ENCODE assay signal across 8 cellular contexts in genomic region chr18:50374170-50374752, GRCh38. TPM values are rescaled to one million over a fixed set of nuclear protein-coding genes. Genes with fewer than 3 reads are reported as not detected.
DNase-seq lines count a peak whose midpoint lies in the region; ATAC-seq and TF ChIP-seq lines count a peak whose summit lies in the region.

No MANE protein-coding gene starts in this region.

- no peak for TF ChIP-seq CTCF in breast epithelium (IDR thresholded peaks at IDR 0.05)
- no peak for TF ChIP-seq CTCF in lower lobe of right lung (IDR thresholded peaks at IDR 0.05)
- TF ChIP-seq CTCF in type B pancreatic cell (conservative IDR thresholded peaks at IDR 0.05) = no peak

- TF ChIP-seq POLR2A in breast epithelium (IDR thresholded peaks at IDR 0.05) = no peak

- peaks cover 3% of the 10 kb centered on the region for H3K36me3 Mint-ChIP-seq in activated naive CD4-positive, alpha-beta T cell treated with anti-CD3 and anti-CD28 coated beads for 36 hours (ENCODE audit: low read depth)
- no peaks in the 10 kb centered on the region for H3K36me3 Mint-ChIP-seq in type B pancreatic cell

- H3K4me1 Mint-ChIP-seq in activated naive CD4-positive, alpha-beta T cell treated with anti-CD3 and anti-CD28 coated beads for 36 hours (ENCODE audit: low read depth) = peaks cover 2% of the 10 kb centered on the region
- peaks cover 7% of the 10 kb centered on the region for H3K4me1 Mint-ChIP-seq in type B pancreatic cell (ENCODE audit: unreplicated experiment)

- CTCF ChIA-PET in activated naive CD4-positive, alpha-beta T cell treated with anti-CD3 and anti-CD28 coated beads for 36 hours (lab: Charles Lee) = interaction anchor here (1.1 to 1.4 kb wide), 3 partner anchors 10 to 17 kb away, joined by 3 to 5 read pairs (median 3); no protein-coding TSS in a partner anchor

- peak overlapping the region; percentile 88 for H3K4me3 Mint-ChIP-seq in activated naive CD4-positive, alpha-beta T cell treated with anti-CD3 and anti-CD28 coated beads for 36 hours
- peak overlapping the region; percentile 90 for H3K4me3 Mint-ChIP-seq in type B pancreatic cell

- DNase-seq in activated naive CD4-positive, alpha-beta T cell treated with anti-CD3 and anti-CD28 coated beads for 36 hours = no peak
- DNase-seq in activated naive CD4-positive, alpha-beta T cell treated with anti-CD3 and anti-CD28 coated beads, Interleukin-2, amount 50 U/mL, for 16 hours = no peak
- no peak for DNase-seq in breast epithelium (ENCODE audit: low spot score in 2 of 2)
- no peak for DNase-seq in lower lobe of right lung
- no peak for DNase-seq in type B pancreatic cell (ENCODE audit: extremely low spot score, unreplicated experiment)
- DNase-seq in NCI-H226 = no peak
- DNase-seq in NCI-H1930 (lab: John Stamatoyannopoulos, UW) = no peak

- peak overlapping the region; percentile 45 to 73 (median 54) for H3K4me3 ChIP-seq in breast epithelium
- peak overlapping the region; percentile 51 for H3K4me3 ChIP-seq in lower lobe of right lung

- intact Hi-C loops in activated naive CD4-positive, alpha-beta T cell treated with anti-CD3 and anti-CD28 coated beads for 36 hours (cut with micrococcal nuclease) = loop anchor here (1.0 to 10.0 kb wide), 5 partner anchors 67 to 887 kb away; partner anchors contain the start of genes ACAA2, C18orf32, MBD1 and MEX3C
- intact Hi-C loops in breast epithelium (cut with DNase I; ENCODE audit: low total_unique reads) (no loop called here), lower lobe of right lung (cut with DNase I) (no loop called here)

- H3K36me3 ChIP-seq in breast epithelium = no peaks in the 10 kb centered on the region
- no peaks in the 10 kb centered on the region for H3K36me3 ChIP-seq in lower lobe of right lung

- peak overlapping the region; percentile 87 for H3K27ac Mint-ChIP-seq in activated naive CD4-positive, alpha-beta T cell treated with anti-CD3 and anti-CD28 coated beads for 36 hours
- H3K27ac Mint-ChIP-seq in type B pancreatic cell = peak overlapping the region; percentile 85

- H3K27ac ChIP-seq in breast epithelium (peak overlapping the region; percentile 82), lower lobe of right lung (peak overlapping the region; percentile 74)

- peaks cover 9% of the 10 kb centered on the region for H3K27me3 Mint-ChIP-seq in activated naive CD4-positive, alpha-beta T cell treated with anti-CD3 and anti-CD28 coated beads for 36 hours (ENCODE audit: low read depth)
- no peaks in the 10 kb centered on the region for H3K27me3 Mint-ChIP-seq in type B pancreatic cell

- ATAC-seq in lower lobe of right lung = no peak
- no peak for ATAC-seq in HG03571 (IDR thresholded peaks at IDR 0.05; ENCODE audit: unreplicated experiment)

- H3K27me3 ChIP-seq in breast epithelium (no peaks in the 10 kb centered on the region), lower lobe of right lung (ENCODE audit: low read depth) (no peaks in the 10 kb centered on the region)

- H3K9me3 Mint-ChIP-seq in activated naive CD4-positive, alpha-beta T cell treated with anti-CD3 and anti-CD28 coated beads for 36 hours = peaks cover 6% of the 10 kb centered on the region
- peaks cover 6% of the 10 kb centered on the region for H3K9me3 Mint-ChIP-seq in type B pancreatic cell

- H3K4me1 ChIP-seq in breast epithelium (no peaks in the 10 kb centered on the region), lower lobe of right lung (peaks cover 8% of the 10 kb centered on the region)

- H3K9me3 ChIP-seq in breast epithelium = peaks cover 9 to 14% of the 10 kb centered on the region in 2 donors
- peaks cover 14% of the 10 kb centered on the region for H3K9me3 ChIP-seq in lower lobe of right lung

RNA-seq across cellular contexts. Expression of gene SKA1, which starts 0.6 kb away (rescaled TPM):
- total RNA-seq in activated naive CD4-positive, alpha-beta T cell treated with anti-CD3 and anti-CD28 coated beads for 36 hours = 10 to 100 TPM; 36.1 to 36.3 TPM
- total RNA-seq in breast epithelium = under 1 TPM in 1 of 3 donors, not detected in 2; 0.48 TPM
- 1.2 TPM for total RNA-seq in lower lobe of right lung
- 5.7 and 14.0 TPM in 2 replicates for total RNA-seq in type B pancreatic cell (ENCODE audit: low replicate concordance)
